ENCODE assay signal across 18 cellular contexts in genomic region chrX:53056292-53056691, GRCh38.
"Had no signal": no experiment of that assay in that cellular context is flagged by ENCODE, and none has a peak within 500 bp of the region (broad histone marks: within the 10 kb centered on the region; RNA-seq: fewer than 3 reads in every experiment).

No MANE protein-coding gene starts in this region.

- H3K27ac ChIP-seq: left lung, prostate gland, right atrium auricular region, SJSA1, suprapubic skin, VCaP had no signal

- H3K27me3 Mint-ChIP-seq: activated naive CD4-positive, alpha-beta T cell treated with anti-CD3 and anti-CD28 coated beads, Interleukin-2, amount 10 ng/mL, durations not matched to agents 7 days and 5 days; effector memory CD8-positive, alpha-beta T cell; stimulated activated naive CD8-positive, alpha-beta T cell treated with anti-CD3 and anti-CD28 coated beads, Interleukin-15, Interleukin-2, amounts not matched to agents 100 ng/mL and 50 ng/mL, for 24 hours; type B pancreatic cell had no signal

- H3K4me1 ChIP-seq: left lung, prostate gland, right atrium auricular region, SJSA1, suprapubic skin had no signal

- FAIRE-seq: frontal cortex had no signal

- H3K9me3 ChIP-seq: left lung, prostate gland, right atrium auricular region, SJSA1, suprapubic skin had no signal

- H3K4me1 Mint-ChIP-seq: neural crest cell had no signal

- H3K9me3 Mint-ChIP-seq: activated naive CD4-positive, alpha-beta T cell treated with anti-CD3 and anti-CD28 coated beads, Interleukin-2, amount 10 ng/mL, durations not matched to agents 7 days and 5 days; effector memory CD8-positive, alpha-beta T cell; neural crest cell; stimulated activated naive CD8-positive, alpha-beta T cell treated with anti-CD3 and anti-CD28 coated beads, Interleukin-15, Interleukin-2, amounts not matched to agents 100 ng/mL and 50 ng/mL, for 24 hours; type B pancreatic cell had no signal

- H3K4me3 ChIP-seq: left lung, prostate gland, right atrium auricular region, SJSA1, suprapubic skin had no signal

- H3K4me3 Mint-ChIP-seq: activated naive CD4-positive, alpha-beta T cell treated with anti-CD3 and anti-CD28 coated beads, Interleukin-2, amount 10 ng/mL, durations not matched to agents 7 days and 5 days; effector memory CD8-positive, alpha-beta T cell; neural crest cell; stimulated activated naive CD8-positive, alpha-beta T cell treated with anti-CD3 and anti-CD28 coated beads, Interleukin-15, Interleukin-2, amounts not matched to agents 100 ng/mL and 50 ng/mL, for 24 hours; type B pancreatic cell had no signal

- H3K27me3 ChIP-seq: left lung, right atrium auricular region, SJSA1, suprapubic skin had no signal

- ATAC-seq: effector memory CD8-positive, alpha-beta T cell; left lung had no signal

- H3K27ac Mint-ChIP-seq: activated naive CD4-positive, alpha-beta T cell treated with anti-CD3 and anti-CD28 coated beads, Interleukin-2, amount 10 ng/mL, durations not matched to agents 7 days and 5 days; effector memory CD8-positive, alpha-beta T cell; stimulated activated naive CD8-positive, alpha-beta T cell treated with anti-CD3 and anti-CD28 coated beads, Interleukin-15, Interleukin-2, amounts not matched to agents 100 ng/mL and 50 ng/mL, for 24 hours; type B pancreatic cell had no signal

- H3K36me3 ChIP-seq: left lung, prostate gland, right atrium auricular region, SJSA1, suprapubic skin had no signal

- H3K36me3 Mint-ChIP-seq: activated naive CD4-positive, alpha-beta T cell treated with anti-CD3 and anti-CD28 coated beads, Interleukin-2, amount 10 ng/mL, durations not matched to agents 7 days and 5 days; type B pancreatic cell had no signal

- DNase-seq: activated CD4-positive, alpha-beta T cell treated with anti-CD3 and anti-CD28 coated beads, Interleukin-2, amount 50 U/mL, for 4 hours; activated CD4-positive, CD25-positive, alpha-beta regulatory T cell treated with anti-CD3 and anti-CD28 coated beads, Interleukin-2, amount 50 U/mL, for 72 hours; activated effector memory CD4-positive, alpha-beta T cell treated with Interleukin-2 at 50 U/mL for 16 hours; activated naive CD4-positive, alpha-beta T cell treated with anti-CD3 and anti-CD28 coated beads, Interleukin-2, amount 10 ng/mL, durations not matched to agents 7 days and 5 days; caudate nucleus; effector memory CD8-positive, alpha-beta T cell; head of caudate nucleus; left lung; T-helper 2 cell had no signal
